In the genomic region with DNA sequence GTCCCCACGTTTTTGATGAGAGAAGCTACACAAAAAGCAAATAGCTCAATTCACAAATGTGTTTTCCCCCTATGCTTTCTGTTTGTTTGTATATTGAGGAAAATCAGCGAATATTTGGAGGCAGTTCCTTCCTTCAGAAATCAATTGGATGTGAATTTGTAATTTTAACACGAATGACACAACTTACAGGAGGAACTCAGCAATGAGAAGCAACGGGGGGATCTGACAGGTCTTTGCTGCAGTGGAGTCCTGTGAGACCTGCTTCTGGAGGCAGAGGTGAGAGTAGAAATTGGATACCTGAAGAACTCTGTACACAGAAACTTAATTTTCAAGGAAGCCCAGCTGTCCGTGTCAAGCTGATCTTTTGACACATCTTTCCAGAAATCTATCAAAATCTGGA, we compare ENCODE assay signal across 29 cellular contexts.
"Had no signal": no experiment of that assay in that cellular context is flagged by ENCODE, and none has a peak within 500 bp of the region (broad histone marks: within the 10 kb centered on the region; RNA-seq: fewer than 3 reads in every experiment).

No MANE protein-coding gene starts in this region.

- H3K4me2 ChIP-seq: hepatocyte had no signal

- H3K27ac ChIP-seq: epithelial cell of prostate, gastrocnemius medialis, heart left ventricle, hepatocyte, left lung, ovary, psoas muscle, sigmoid colon, stomach, thyroid gland, vagina had no signal

- H3K27me3 Mint-ChIP-seq: dendritic cell treated with granulocyte-macrophage colony-stimulating factor and Interleukin-4, amounts not matched to agents 40 ng/mL and 50 ng/mL, for 4 days; naive thymus-derived CD4-positive, alpha-beta T cell had no signal

- H3K27me3 ChIP-seq: gastrocnemius medialis, heart left ventricle, hepatocyte, left lung, ovary, sigmoid colon, stomach, thyroid gland, vagina had no signal

- H3K36me3 Mint-ChIP-seq: naive thymus-derived CD4-positive, alpha-beta T cell; stimulated activated effector memory CD8-positive, alpha-beta T cell treated with anti-CD3 and anti-CD28 coated beads, Interleukin-12 subunit alpha, Interleukin-12 subunit beta, amount 100 ng/mL, for 72 hours had no signal

- H3K9me3 Mint-ChIP-seq: dendritic cell treated with granulocyte-macrophage colony-stimulating factor and Interleukin-4, amounts not matched to agents 40 ng/mL and 50 ng/mL, for 4 days; nephron had no signal

- H3K27ac Mint-ChIP-seq: dendritic cell treated with granulocyte-macrophage colony-stimulating factor and Interleukin-4, amounts not matched to agents 40 ng/mL and 50 ng/mL, for 4 days; endodermal cell; naive thymus-derived CD4-positive, alpha-beta T cell; nephron; stimulated activated effector memory CD8-positive, alpha-beta T cell treated with anti-CD3 and anti-CD28 coated beads, Interleukin-12 subunit alpha, Interleukin-12 subunit beta, amount 100 ng/mL, for 72 hours had no signal

- H3K79me2 ChIP-seq: hepatocyte had no signal

- ATAC-seq: esophagus mucosa; gastrocnemius medialis; heart left ventricle; left lung; naive thymus-derived CD4-positive, alpha-beta T cell; psoas muscle; right cardiac atrium; stimulated activated effector memory CD8-positive, alpha-beta T cell treated with anti-CD3 and anti-CD28 coated beads, Interleukin-12 subunit alpha, Interleukin-12 subunit beta, amount 100 ng/mL, for 72 hours had no signal

- H3K4me1 ChIP-seq: gastrocnemius medialis, heart left ventricle, left lung, psoas muscle, sigmoid colon, stomach, thyroid gland, vagina had no signal

- H3K36me3 ChIP-seq: gastrocnemius medialis, heart left ventricle, left lung, ovary, sigmoid colon, stomach, thyroid gland, vagina had no signal

- H3K4me3 Mint-ChIP-seq: dendritic cell treated with granulocyte-macrophage colony-stimulating factor and Interleukin-4, amounts not matched to agents 40 ng/mL and 50 ng/mL, for 4 days; endodermal cell; naive thymus-derived CD4-positive, alpha-beta T cell; nephron; stimulated activated effector memory CD8-positive, alpha-beta T cell treated with anti-CD3 and anti-CD28 coated beads, Interleukin-12 subunit alpha, Interleukin-12 subunit beta, amount 100 ng/mL, for 72 hours had no signal

- H3K4me1 Mint-ChIP-seq: naive thymus-derived CD4-positive, alpha-beta T cell; stimulated activated effector memory CD8-positive, alpha-beta T cell treated with anti-CD3 and anti-CD28 coated beads, Interleukin-12 subunit alpha, Interleukin-12 subunit beta, amount 100 ng/mL, for 72 hours had no signal

- DNase-seq: effector CD8-positive, alpha-beta T cell; endodermal cell; foreskin fibroblast; gastrocnemius medialis; heart left ventricle; kidney; left lung; mesenchymal stem cell; midbrain; naive thymus-derived CD4-positive, alpha-beta T cell; nucleus accumbens; ovary; posterior cingulate gyrus; psoas muscle; right cardiac atrium; sigmoid colon; stimulated activated CD4-positive, alpha-beta T cell treated with anti-CD3 and anti-CD28 coated beads, Interleukin-2, amount 100 ng/mL, for 24 hours; stimulated activated CD4-positive, alpha-beta T cell treated with anti-CD3 and anti-CD28 coated beads, Interleukin-4, amount 100 ng/mL, for 24 hours; stimulated activated naive CD4-positive, alpha-beta T cell treated with Interleukin-2 at 50 U/mL for 16 hours; stomach; thyroid gland; trophoblast cell had no signal

- H3K4me3 ChIP-seq: gastrocnemius medialis, heart left ventricle, hepatocyte, left lung, ovary, psoas muscle, sigmoid colon, stomach, thyroid gland, vagina had no signal
